Comparison of ENCODE assay signal across 13 cellular contexts in genomic region chr17:49691086-49691676, GRCh38. TPM values are rescaled to one million over a fixed set of nuclear protein-coding genes. Genes with fewer than 3 reads are reported as not detected.
DNase-seq lines count a peak whose midpoint lies in the region; ATAC-seq and TF ChIP-seq lines count a peak whose summit lies in the region.
"Had no signal": no experiment of that assay in that cellular context is flagged by ENCODE, and none has a peak within 500 bp of the region (broad histone marks: within the 10 kb centered on the region; RNA-seq: fewer than 3 reads in every experiment).

No MANE protein-coding gene starts in this region.

- no peaks in the 10 kb centered on the region for H3K9me3 ChIP-seq in cardiac muscle cell (ENCODE audit: low read depth)
- H3K9me3 ChIP-seq in neural progenitor cell (ENCODE audit: low read depth): no peaks in the 10 kb centered on the region

- peak overlapping the region; percentile 21 for H2AFZ ChIP-seq in neural progenitor cell (replicated peaks)
- H2AFZ ChIP-seq: parathyroid adenoma had no signal

- no peaks in the 10 kb centered on the region for H4K20me1 ChIP-seq in neural progenitor cell (ENCODE audit: low read depth)

- peaks cover 5% of the 10 kb centered on the region for H3K36me3 Mint-ChIP-seq in activated naive CD8-positive, alpha-beta T cell
- no peaks in the 10 kb centered on the region for H3K36me3 Mint-ChIP-seq in activated naive CD8-positive, alpha-beta T cell treated with anti-CD3 and anti-CD28 coated beads, Interleukin-2, amount 50 U/mL, for 24 hours (ENCODE audit: low read depth)
- H3K36me3 Mint-ChIP-seq in neural progenitor cell: no peaks in the 10 kb centered on the region

- H3K27ac ChIP-seq in cardiac muscle cell (peak overlapping the region; percentile 99), neural progenitor cell (no peak overlapping the region)
- H3K27ac ChIP-seq: parathyroid adenoma had no signal

- TF ChIP-seq CTCF in cardiac muscle cell (IDR thresholded peaks at IDR 0.05; ENCODE audit: low read depth, low read length) (no peak), neural progenitor cell (IDR thresholded peaks at IDR 0.05) (no peak)

- peak overlapping the region; percentile 44 for H3K4me3 Mint-ChIP-seq in activated naive CD8-positive, alpha-beta T cell
- H3K4me3 Mint-ChIP-seq in activated naive CD8-positive, alpha-beta T cell treated with anti-CD3 and anti-CD28 coated beads, Interleukin-2, amount 50 U/mL, for 24 hours: no peak overlapping the region
- H3K4me3 Mint-ChIP-seq in neural progenitor cell: peak overlapping the region; percentile 3
- H3K4me3 Mint-ChIP-seq: activated CD4-positive, alpha-beta memory T cell treated with anti-CD3 and anti-CD28 coated beads, Interleukin-2, amount 10 ng/mL, durations not matched to agents 7 days and 5 days had no signal

- H3K27ac Mint-ChIP-seq in activated naive CD8-positive, alpha-beta T cell: peak overlapping the region; percentile 59
- H3K27ac Mint-ChIP-seq in activated naive CD8-positive, alpha-beta T cell treated with anti-CD3 and anti-CD28 coated beads, Interleukin-2, amount 50 U/mL, for 24 hours: no peak overlapping the region
- peak overlapping the region; percentile 40 for H3K27ac Mint-ChIP-seq in neural progenitor cell
- H3K27ac Mint-ChIP-seq: activated CD4-positive, alpha-beta memory T cell treated with anti-CD3 and anti-CD28 coated beads, Interleukin-2, amount 10 ng/mL, durations not matched to agents 7 days and 5 days had no signal

- no peak overlapping the region for H3K9ac ChIP-seq in neural progenitor cell
- H3K9ac ChIP-seq: parathyroid adenoma had no signal

- DNase-seq in activated naive CD8-positive, alpha-beta T cell treated with anti-CD3 and anti-CD28 coated beads, Interleukin-2, amount 50 U/mL, for 24 hours: no peak
- DNase-seq in cardiac muscle cell (ENCODE audit: low read depth in 1 of 2, low spot score in 1 of 2) (peak; percentile 87 to 91), neural progenitor cell (ENCODE audit: low spot score) (no peak), nucleus accumbens (lab: John Stamatoyannopoulos, UW) (no peak), epidermal melanocyte (ENCODE audit: insufficient read length, low spot score) (no peak), T1000 (lab: John Stamatoyannopoulos, UW) (no peak), NCI-H524 treated with DMSO at 0.1 percent for 48 hours (lab: John Stamatoyannopoulos, UW) (no peak)
- DNase-seq: activated CD4-positive, alpha-beta memory T cell treated with anti-CD3 and anti-CD28 coated beads, Interleukin-2, amount 10 ng/mL, durations not matched to agents 7 days and 5 days; hypothalamus; NCI-H2171 treated with DMSO at 0.1 percent for 48 hours; SHP77 treated with DMSO at 0.1 percent for 48 hours had no signal

- peaks cover 32% of the 10 kb centered on the region for H3K4me1 ChIP-seq in cardiac muscle cell (ENCODE audit: low read depth)
- peaks cover 8% of the 10 kb centered on the region for H3K4me1 ChIP-seq in neural progenitor cell

- ATAC-seq in activated naive CD8-positive, alpha-beta T cell treated with anti-CD3 and anti-CD28 coated beads, Interleukin-2, amount 50 U/mL, for 24 hours: no peak

- no peak overlapping the region for H3K4me2 ChIP-seq in neural progenitor cell

- peaks cover 4% of the 10 kb centered on the region for H3K36me3 ChIP-seq in cardiac muscle cell
- no peaks in the 10 kb centered on the region for H3K36me3 ChIP-seq in neural progenitor cell

- H3F3A ChIP-seq in neural progenitor cell (ENCODE audit: low read depth): peaks cover 10% of the 10 kb centered on the region

- H3K27me3 ChIP-seq in cardiac muscle cell (no peaks in the 10 kb centered on the region), neural progenitor cell (peaks cover 11% of the 10 kb centered on the region)

- no peaks in the 10 kb centered on the region for H3K79me2 ChIP-seq in neural progenitor cell (ENCODE audit: low read depth)
- H3K79me2 ChIP-seq: parathyroid adenoma had no signal

- H3K9me3 Mint-ChIP-seq in activated naive CD8-positive, alpha-beta T cell (ENCODE audit: low read depth): no peaks in the 10 kb centered on the region
- H3K9me3 Mint-ChIP-seq in activated naive CD8-positive, alpha-beta T cell treated with anti-CD3 and anti-CD28 coated beads, Interleukin-2, amount 50 U/mL, for 24 hours: no peaks in the 10 kb centered on the region
- H3K9me3 Mint-ChIP-seq in neural progenitor cell: no peaks in the 10 kb centered on the region
- H3K9me3 Mint-ChIP-seq: activated CD4-positive, alpha-beta memory T cell treated with anti-CD3 and anti-CD28 coated beads, Interleukin-2, amount 10 ng/mL, durations not matched to agents 7 days and 5 days had no signal

- H3K4me3 ChIP-seq in cardiac muscle cell (no peak overlapping the region), neural progenitor cell (no peak overlapping the region)

- peaks cover 57% of the 10 kb centered on the region for H3K4me1 Mint-ChIP-seq in activated naive CD8-positive, alpha-beta T cell (ENCODE audit: low read depth)
- H3K4me1 Mint-ChIP-seq in activated naive CD8-positive, alpha-beta T cell treated with anti-CD3 and anti-CD28 coated beads, Interleukin-2, amount 50 U/mL, for 24 hours: peaks cover 63% of the 10 kb centered on the region
- peaks cover 7% of the 10 kb centered on the region for H3K4me1 Mint-ChIP-seq in neural progenitor cell

- no peaks in the 10 kb centered on the region for H3K27me3 Mint-ChIP-seq in activated naive CD8-positive, alpha-beta T cell
- no peaks in the 10 kb centered on the region for H3K27me3 Mint-ChIP-seq in activated naive CD8-positive, alpha-beta T cell treated with anti-CD3 and anti-CD28 coated beads, Interleukin-2, amount 50 U/mL, for 24 hours
- H3K27me3 Mint-ChIP-seq in neural progenitor cell (ENCODE audit: insufficient read depth, low read depth): peaks cover 10% of the 10 kb centered on the region
- H3K27me3 Mint-ChIP-seq: activated CD4-positive, alpha-beta memory T cell treated with anti-CD3 and anti-CD28 coated beads, Interleukin-2, amount 10 ng/mL, durations not matched to agents 7 days and 5 days had no signal

RNA-seq across cellular contexts. Expression of gene SPOP, which starts 13.3 kb away (rescaled TPM):
- total RNA-seq in cardiac muscle cell: 46.0 and 54.4 TPM in 2 replicates
- 92.2 and 111 TPM in 2 replicates for polyA plus RNA-seq in cardiac muscle cell
- total RNA-seq in neural progenitor cell (ENCODE audit: low replicate concordance): 29.5 and 40.3 TPM in 2 replicates

RNA-seq across cellular contexts. Expression of gene SLC35B1, which starts 16.6 kb away (rescaled TPM):
- total RNA-seq in cardiac muscle cell (73.3 and 139 TPM in 2 replicates), neural progenitor cell (ENCODE audit: low replicate concordance) (52.7 and 62.1 TPM in 2 replicates)
- 77.0 and 143 TPM in 2 replicates for polyA plus RNA-seq in cardiac muscle cell

Comparison
In these comparisons a context has a peak if more than half of its experiments do, and no peak if none do; other contexts are left out.
1. DNase-seq: peak in cardiac muscle cell (2 of 2); none in activated naive CD8-positive, alpha-beta T cell treated with anti-CD3 and anti-CD28 coated beads, Interleukin-2, amount 50 U/mL, for 24 hours (single experiment), neural progenitor cell (single experiment), nucleus accumbens (0 of 56), epidermal melanocyte (single experiment), T1000 (single experiment) and NCI-H524 treated with DMSO at 0.1 percent for 48 hours (single experiment).